Comparison of ENCODE assay signal across 13 cellular contexts in the genomic region with DNA sequence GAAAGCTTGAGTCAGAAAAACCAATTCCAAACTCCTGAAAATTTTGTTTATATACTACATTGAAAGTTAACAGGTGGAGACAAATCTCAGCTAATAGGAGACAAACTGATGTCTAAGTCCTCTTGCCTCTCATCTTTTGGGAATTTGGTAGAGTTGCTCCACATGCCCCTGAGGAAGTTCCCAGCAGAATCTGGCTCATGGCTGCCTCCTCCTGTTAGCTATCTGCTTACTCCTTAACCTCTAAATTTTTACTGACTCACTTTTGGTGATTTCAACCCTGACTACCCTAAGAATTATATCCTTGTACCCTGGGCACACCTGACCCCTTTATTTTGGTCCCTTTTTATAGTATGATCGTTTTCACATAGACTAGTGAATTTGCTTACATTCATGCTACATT.
DNase-seq lines count a peak whose midpoint lies in the region; ATAC-seq and TF ChIP-seq lines count a peak whose summit lies in the region.
"Had no signal": no experiment of that assay in that cellular context is flagged by ENCODE, and none has a peak within 500 bp of the region (broad histone marks: within the 10 kb centered on the region; RNA-seq: fewer than 3 reads in every experiment).

No MANE protein-coding gene starts in this region.

- H3K4me3 Mint-ChIP-seq in activated naive CD8-positive, alpha-beta T cell treated with anti-CD3 and anti-CD28 coated beads, Interleukin-2, amount 50 U/mL, for 24 hours, result no peak overlapping the region
- H3K4me3 Mint-ChIP-seq: activated CD4-positive, alpha-beta T cell treated with anti-CD3 and anti-CD28 coated beads for 36 hours; CD14-positive monocyte had no signal

- no peaks in the 10 kb centered on the region for H3K4me1 Mint-ChIP-seq in activated naive CD8-positive, alpha-beta T cell treated with anti-CD3 and anti-CD28 coated beads, Interleukin-2, amount 50 U/mL, for 24 hours
- H3K4me1 Mint-ChIP-seq: activated CD4-positive, alpha-beta T cell treated with anti-CD3 and anti-CD28 coated beads for 36 hours; CD14-positive monocyte had no signal

- TF ChIP-seq CTCF in AG09309 (IDR thresholded peaks at IDR 0.05; ENCODE audit: control insufficient read depth, insufficient read depth, low read depth, low read length, missing control alignments) (peak; percentile 59), astrocyte of the spinal cord (IDR thresholded peaks at IDR 0.05; ENCODE audit: low read depth, low read length) (peak; percentile 22)

- no peak for ATAC-seq in activated naive CD8-positive, alpha-beta T cell treated with anti-CD3 and anti-CD28 coated beads, Interleukin-2, amount 50 U/mL, for 24 hours
- ATAC-seq in GM21381 (IDR thresholded peaks at IDR 0.05; ENCODE audit: unreplicated experiment) (no peak), GM19463 (IDR thresholded peaks at IDR 0.05; ENCODE audit: unreplicated experiment) (no peak)
- ATAC-seq: activated CD4-positive, alpha-beta T cell treated with anti-CD3 and anti-CD28 coated beads for 36 hours had no signal

- no peaks in the 10 kb centered on the region for H3K9me3 Mint-ChIP-seq in activated naive CD8-positive, alpha-beta T cell treated with anti-CD3 and anti-CD28 coated beads, Interleukin-2, amount 50 U/mL, for 24 hours

- DNase-seq in AG09309 (ENCODE audit: low read depth) (no peak), HT1080 (ENCODE audit: low read depth) (peak; percentile 24), astrocyte of the spinal cord (ENCODE audit: low read depth, low spot score) (no peak), iris pigment epithelial cell (ENCODE audit: low read depth) (peak; percentile 59), NCI-H2171 (lab: John Stamatoyannopoulos, UW) (no peak)
- DNase-seq in activated naive CD8-positive, alpha-beta T cell treated with anti-CD3 and anti-CD28 coated beads, Interleukin-2, amount 50 U/mL, for 24 hours, result no peak
- DNase-seq: activated CD4-positive, alpha-beta T cell treated with anti-CD3 and anti-CD28 coated beads for 36 hours had no signal

- in situ Hi-C loops in astrocyte of the spinal cord (cut with HindIII; ENCODE audit: low sequenced_read_pairs), result no loop called here

- H3K4me3 ChIP-seq in AG09309 (ENCODE audit: control insufficient read depth, low read depth, low read length) (no peak overlapping the region), astrocyte of the spinal cord (ENCODE audit: low read depth, low read length) (no peak overlapping the region)
- H3K4me3 ChIP-seq: prostate gland, SK-N-MC, suprapubic skin had no signal

- no peaks in the 10 kb centered on the region for H3K27me3 Mint-ChIP-seq in activated naive CD8-positive, alpha-beta T cell treated with anti-CD3 and anti-CD28 coated beads, Interleukin-2, amount 50 U/mL, for 24 hours
- H3K27me3 Mint-ChIP-seq: activated CD4-positive, alpha-beta T cell treated with anti-CD3 and anti-CD28 coated beads for 36 hours had no signal

- H3K36me3 Mint-ChIP-seq in activated naive CD8-positive, alpha-beta T cell treated with anti-CD3 and anti-CD28 coated beads, Interleukin-2, amount 50 U/mL, for 24 hours (ENCODE audit: low read depth), result no peaks in the 10 kb centered on the region
- H3K36me3 Mint-ChIP-seq: CD14-positive monocyte had no signal

- H3K27ac Mint-ChIP-seq in activated naive CD8-positive, alpha-beta T cell treated with anti-CD3 and anti-CD28 coated beads, Interleukin-2, amount 50 U/mL, for 24 hours, result no peak overlapping the region
- H3K27ac Mint-ChIP-seq: activated CD4-positive, alpha-beta T cell treated with anti-CD3 and anti-CD28 coated beads for 36 hours; CD14-positive monocyte had no signal

Comparison
In these comparisons a context has a peak if more than half of its experiments do, and no peak if none do; other contexts are left out.
1. DNase-seq: peak in HT1080 (single experiment) and iris pigment epithelial cell (single experiment); none in AG09309 (single experiment), astrocyte of the spinal cord (single experiment), activated naive CD8-positive, alpha-beta T cell treated with anti-CD3 and anti-CD28 coated beads, Interleukin-2, amount 50 U/mL, for 24 hours (single experiment) and NCI-H2171 (single experiment).